1 cellular context compared by ENCODE assay signal in the genomic region with DNA sequence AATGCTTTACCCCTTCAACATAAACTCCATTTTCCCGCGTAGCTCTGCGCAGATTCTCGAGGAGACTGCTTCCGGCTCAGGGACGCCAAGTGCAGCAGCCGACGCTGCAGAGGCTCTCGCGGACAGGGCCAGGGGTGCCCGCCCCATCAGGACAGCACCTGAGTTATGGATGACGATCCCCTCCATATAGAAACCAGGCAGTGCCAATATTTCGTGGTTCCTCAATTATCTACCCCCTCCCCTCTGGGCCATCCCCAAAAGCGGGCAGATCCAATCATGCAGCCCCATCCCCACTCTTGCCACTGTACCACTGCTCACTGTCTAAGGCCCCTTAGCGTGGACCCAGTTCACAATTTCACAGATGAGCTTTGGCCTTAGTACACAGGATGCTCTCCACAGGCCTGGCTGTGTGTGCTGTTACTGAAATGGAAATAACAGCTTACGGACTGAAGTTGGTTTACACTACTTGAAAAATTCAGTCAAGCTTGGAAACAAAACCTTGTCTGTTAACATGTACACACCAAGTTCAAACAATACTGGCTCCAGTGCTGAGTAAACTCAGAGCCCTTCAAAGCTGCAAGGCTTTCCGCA.
TF ChIP-seq lines count a peak whose summit lies in the region.

No MANE protein-coding gene starts in this region.

TF ChIP-seq in HepG2, 621 proteins besides CTCF, POLR2A, EP300 and RAD21 (continued from another document and continues in another):
- TF ChIP-seq ZNF275 (CRISPR knock-in tag; IDR thresholded peaks at IDR 0.05; ENCODE audit: borderline replicate concordance) (no peak), KLF11 (CRISPR knock-in tag; IDR thresholded peaks at IDR 0.05) (0 out of 2 replicates have a peak, but pooled peaks have one; percentile 38), ZNF205 (CRISPR knock-in tag; IDR thresholded peaks at IDR 0.05) (0 out of 2 replicates have a peak, but pooled peaks have one; percentile 25), ARNT2 (CRISPR knock-in tag; IDR thresholded peaks at IDR 0.05; ENCODE audit: low read depth) (0 out of 2 replicates have a peak, but pooled peaks have one; percentile 36), CREM (IDR thresholded peaks at IDR 0.05) (peak; percentile 81), CREM (CRISPR knock-in tag; IDR thresholded peaks at IDR 0.05) (no peak), IKZF5 (CRISPR knock-in tag; IDR thresholded peaks at IDR 0.05) (peak; percentile 74; the same call in 1 of the 2 replicates), TCF12 (IDR thresholded peaks at IDR 0.05) (no peak), TCF12 (CRISPR knock-in tag; IDR thresholded peaks at IDR 0.05) (no peak), KLF16 (CRISPR knock-in tag; IDR thresholded peaks at IDR 0.05) (peak in 1 of 2 experiments; percentile 66; a peak in 2 of 4 replicates), NFKB2 (CRISPR knock-in tag; IDR thresholded peaks at IDR 0.05; ENCODE audit: borderline replicate concordance) (0 out of 2 replicates have a peak, but pooled peaks have one; percentile 39), ZNF282 (IDR thresholded peaks at IDR 0.05; ENCODE audit: partially characterized antibody) (no peak), FOXP4 (CRISPR knock-in tag; IDR thresholded peaks at IDR 0.05) (peak; percentile 93), SYNCRIP (IDR thresholded peaks at IDR 0.05; ENCODE audit: insufficient read depth, low read depth, low read length) (no peak), E2F2 (CRISPR knock-in tag; IDR thresholded peaks at IDR 0.05; ENCODE audit: borderline replicate concordance) (0 out of 2 replicates have a peak, but pooled peaks have one; percentile 42), YEATS4 (CRISPR knock-in tag; IDR thresholded peaks at IDR 0.05; ENCODE audit: borderline replicate concordance) (peak; percentile 50; the same call in 1 of the 2 replicates), MIER3 (CRISPR knock-in tag; IDR thresholded peaks at IDR 0.05; ENCODE audit: borderline replicate concordance) (peak; percentile 75; the same call in 1 of the 2 replicates), MEF2D (CRISPR knock-in tag; IDR thresholded peaks at IDR 0.05) (peak; percentile 79), HNF4A (CRISPR knock-in tag; IDR thresholded peaks at IDR 0.05) (peak; percentile 96), SALL2 (CRISPR knock-in tag; IDR thresholded peaks at IDR 0.05) (0 out of 2 replicates have a peak, but pooled peaks have one; percentile 61), RBFOX2 (IDR thresholded peaks at IDR 0.05; ENCODE audit: low read depth, low read length) (no peak), FOXP1 (IDR thresholded peaks at IDR 0.05) (no peak), FOXP1 (CRISPR knock-in tag; IDR thresholded peaks at IDR 0.05) (peak; percentile 88), HNF4G (IDR thresholded peaks at IDR 0.05; ENCODE audit: borderline replicate concordance, low read depth, low read length) (peak; percentile 52), HNF4G (CRISPR knock-in tag; IDR thresholded peaks at IDR 0.05; ENCODE audit: borderline replicate concordance, low read depth) (peak; percentile 38; the same call in 1 of the 2 replicates), ZBTB3 (CRISPR knock-in tag; IDR thresholded peaks at IDR 0.05; ENCODE audit: borderline replicate concordance, low read depth) (peak; percentile 97; the same call in 1 of the 2 replicates), ZNF747 (CRISPR knock-in tag; IDR thresholded peaks at IDR 0.05; ENCODE audit: borderline replicate concordance) (peak; percentile 69; the same call in 1 of the 2 replicates), ZNF331 (CRISPR knock-in tag; IDR thresholded peaks at IDR 0.05) (peak; percentile 91), ARNTL (CRISPR knock-in tag; IDR thresholded peaks at IDR 0.05) (peak; percentile 46; the same call in 1 of the 2 replicates)
- TF ChIP-seq, protein P1, sequence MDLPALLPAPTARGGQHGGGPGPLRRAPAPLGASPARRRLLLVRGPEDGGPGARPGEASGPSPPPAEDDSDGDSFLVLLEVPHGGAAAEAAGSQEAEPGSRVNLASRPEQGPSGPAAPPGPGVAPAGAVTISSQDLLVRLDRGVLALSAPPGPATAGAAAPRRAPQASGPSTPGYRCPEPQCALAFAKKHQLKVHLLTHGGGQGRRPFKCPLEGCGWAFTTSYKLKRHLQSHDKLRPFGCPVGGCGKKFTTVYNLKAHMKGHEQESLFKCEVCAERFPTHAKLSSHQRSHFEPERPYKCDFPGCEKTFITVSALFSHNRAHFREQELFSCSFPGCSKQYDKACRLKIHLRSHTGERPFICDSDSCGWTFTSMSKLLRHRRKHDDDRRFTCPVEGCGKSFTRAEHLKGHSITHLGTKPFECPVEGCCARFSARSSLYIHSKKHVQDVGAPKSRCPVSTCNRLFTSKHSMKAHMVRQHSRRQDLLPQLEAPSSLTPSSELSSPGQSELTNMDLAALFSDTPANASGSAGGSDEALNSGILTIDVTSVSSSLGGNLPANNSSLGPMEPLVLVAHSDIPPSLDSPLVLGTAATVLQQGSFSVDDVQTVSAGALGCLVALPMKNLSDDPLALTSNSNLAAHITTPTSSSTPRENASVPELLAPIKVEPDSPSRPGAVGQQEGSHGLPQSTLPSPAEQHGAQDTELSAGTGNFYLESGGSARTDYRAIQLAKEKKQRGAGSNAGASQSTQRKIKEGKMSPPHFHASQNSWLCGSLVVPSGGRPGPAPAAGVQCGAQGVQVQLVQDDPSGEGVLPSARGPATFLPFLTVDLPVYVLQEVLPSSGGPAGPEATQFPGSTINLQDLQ (CRISPR knock-in tag; IDR thresholded peaks at IDR 0.05) = no peak
- TF ChIP-seq, protein P2, sequence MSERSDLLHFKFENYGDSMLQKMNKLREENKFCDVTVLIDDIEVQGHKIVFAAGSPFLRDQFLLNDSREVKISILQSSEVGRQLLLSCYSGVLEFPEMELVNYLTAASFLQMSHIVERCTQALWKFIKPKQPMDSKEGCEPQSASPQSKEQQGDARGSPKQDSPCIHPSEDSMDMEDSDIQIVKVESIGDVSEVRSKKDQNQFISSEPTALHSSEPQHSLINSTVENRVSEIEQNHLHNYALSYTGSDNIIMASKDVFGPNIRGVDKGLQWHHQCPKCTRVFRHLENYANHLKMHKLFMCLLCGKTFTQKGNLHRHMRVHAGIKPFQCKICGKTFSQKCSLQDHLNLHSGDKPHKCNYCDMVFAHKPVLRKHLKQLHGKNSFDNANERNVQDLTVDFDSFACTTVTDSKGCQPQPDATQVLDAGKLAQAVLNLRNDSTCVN (CRISPR knock-in tag; IDR thresholded peaks at IDR 0.05; ENCODE audit: borderline replicate concordance) = 0 out of 2 replicates have a peak, but pooled peaks have one; percentile 26
- TF ChIP-seq, protein P3, sequence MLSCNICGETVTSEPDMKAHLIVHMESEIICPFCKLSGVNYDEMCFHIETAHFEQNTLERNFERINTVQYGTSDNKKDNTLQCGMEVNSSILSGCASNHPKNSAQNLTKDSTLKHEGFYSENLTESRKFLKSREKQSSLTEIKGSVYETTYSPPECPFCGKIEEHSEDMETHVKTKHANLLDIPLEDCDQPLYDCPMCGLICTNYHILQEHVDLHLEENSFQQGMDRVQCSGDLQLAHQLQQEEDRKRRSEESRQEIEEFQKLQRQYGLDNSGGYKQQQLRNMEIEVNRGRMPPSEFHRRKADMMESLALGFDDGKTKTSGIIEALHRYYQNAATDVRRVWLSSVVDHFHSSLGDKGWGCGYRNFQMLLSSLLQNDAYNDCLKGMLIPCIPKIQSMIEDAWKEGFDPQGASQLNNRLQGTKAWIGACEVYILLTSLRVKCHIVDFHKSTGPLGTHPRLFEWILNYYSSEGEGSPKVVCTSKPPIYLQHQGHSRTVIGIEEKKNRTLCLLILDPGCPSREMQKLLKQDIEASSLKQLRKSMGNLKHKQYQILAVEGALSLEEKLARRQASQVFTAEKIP (CRISPR knock-in tag; IDR thresholded peaks at IDR 0.05; ENCODE audit: borderline replicate concordance) = no peak
- TF ChIP-seq, protein P4, sequence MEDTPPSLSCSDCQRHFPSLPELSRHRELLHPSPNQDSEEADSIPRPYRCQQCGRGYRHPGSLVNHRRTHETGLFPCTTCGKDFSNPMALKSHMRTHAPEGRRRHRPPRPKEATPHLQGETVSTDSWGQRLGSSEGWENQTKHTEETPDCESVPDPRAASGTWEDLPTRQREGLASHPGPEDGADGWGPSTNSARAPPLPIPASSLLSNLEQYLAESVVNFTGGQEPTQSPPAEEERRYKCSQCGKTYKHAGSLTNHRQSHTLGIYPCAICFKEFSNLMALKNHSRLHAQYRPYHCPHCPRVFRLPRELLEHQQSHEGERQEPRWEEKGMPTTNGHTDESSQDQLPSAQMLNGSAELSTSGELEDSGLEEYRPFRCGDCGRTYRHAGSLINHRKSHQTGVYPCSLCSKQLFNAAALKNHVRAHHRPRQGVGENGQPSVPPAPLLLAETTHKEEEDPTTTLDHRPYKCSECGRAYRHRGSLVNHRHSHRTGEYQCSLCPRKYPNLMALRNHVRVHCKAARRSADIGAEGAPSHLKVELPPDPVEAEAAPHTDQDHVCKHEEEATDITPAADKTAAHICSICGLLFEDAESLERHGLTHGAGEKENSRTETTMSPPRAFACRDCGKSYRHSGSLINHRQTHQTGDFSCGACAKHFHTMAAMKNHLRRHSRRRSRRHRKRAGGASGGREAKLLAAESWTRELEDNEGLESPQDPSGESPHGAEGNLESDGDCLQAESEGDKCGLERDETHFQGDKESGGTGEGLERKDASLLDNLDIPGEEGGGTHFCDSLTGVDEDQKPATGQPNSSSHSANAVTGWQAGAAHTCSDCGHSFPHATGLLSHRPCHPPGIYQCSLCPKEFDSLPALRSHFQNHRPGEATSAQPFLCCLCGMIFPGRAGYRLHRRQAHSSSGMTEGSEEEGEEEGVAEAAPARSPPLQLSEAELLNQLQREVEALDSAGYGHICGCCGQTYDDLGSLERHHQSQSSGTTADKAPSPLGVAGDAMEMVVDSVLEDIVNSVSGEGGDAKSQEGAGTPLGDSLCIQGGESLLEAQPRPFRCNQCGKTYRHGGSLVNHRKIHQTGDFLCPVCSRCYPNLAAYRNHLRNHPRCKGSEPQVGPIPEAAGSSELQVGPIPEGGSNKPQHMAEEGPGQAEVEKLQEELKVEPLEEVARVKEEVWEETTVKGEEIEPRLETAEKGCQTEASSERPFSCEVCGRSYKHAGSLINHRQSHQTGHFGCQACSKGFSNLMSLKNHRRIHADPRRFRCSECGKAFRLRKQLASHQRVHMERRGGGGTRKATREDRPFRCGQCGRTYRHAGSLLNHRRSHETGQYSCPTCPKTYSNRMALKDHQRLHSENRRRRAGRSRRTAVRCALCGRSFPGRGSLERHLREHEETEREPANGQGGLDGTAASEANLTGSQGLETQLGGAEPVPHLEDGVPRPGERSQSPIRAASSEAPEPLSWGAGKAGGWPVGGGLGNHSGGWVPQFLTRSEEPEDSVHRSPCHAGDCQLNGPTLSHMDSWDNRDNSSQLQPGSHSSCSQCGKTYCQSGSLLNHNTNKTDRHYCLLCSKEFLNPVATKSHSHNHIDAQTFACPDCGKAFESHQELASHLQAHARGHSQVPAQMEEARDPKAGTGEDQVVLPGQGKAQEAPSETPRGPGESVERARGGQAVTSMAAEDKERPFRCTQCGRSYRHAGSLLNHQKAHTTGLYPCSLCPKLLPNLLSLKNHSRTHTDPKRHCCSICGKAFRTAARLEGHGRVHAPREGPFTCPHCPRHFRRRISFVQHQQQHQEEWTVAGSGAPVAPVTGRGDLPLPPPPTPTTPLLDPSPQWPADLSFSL (CRISPR knock-in tag; IDR thresholded peaks at IDR 0.05) = peak; percentile 73; the same call in 1 of the 2 replicates
- TF ChIP-seq, protein P5, sequence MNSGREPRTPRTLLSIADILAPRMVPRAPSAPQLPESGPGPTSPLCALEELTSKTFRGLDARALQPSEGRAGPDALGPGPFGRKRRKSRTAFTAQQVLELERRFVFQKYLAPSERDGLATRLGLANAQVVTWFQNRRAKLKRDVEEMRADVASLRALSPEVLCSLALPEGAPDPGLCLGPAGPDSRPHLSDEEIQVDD (CRISPR knock-in tag; IDR thresholded peaks at IDR 0.05; ENCODE audit: borderline replicate concordance) = no peak
